8 cellular contexts compared by ENCODE assay signal in the genomic region with DNA sequence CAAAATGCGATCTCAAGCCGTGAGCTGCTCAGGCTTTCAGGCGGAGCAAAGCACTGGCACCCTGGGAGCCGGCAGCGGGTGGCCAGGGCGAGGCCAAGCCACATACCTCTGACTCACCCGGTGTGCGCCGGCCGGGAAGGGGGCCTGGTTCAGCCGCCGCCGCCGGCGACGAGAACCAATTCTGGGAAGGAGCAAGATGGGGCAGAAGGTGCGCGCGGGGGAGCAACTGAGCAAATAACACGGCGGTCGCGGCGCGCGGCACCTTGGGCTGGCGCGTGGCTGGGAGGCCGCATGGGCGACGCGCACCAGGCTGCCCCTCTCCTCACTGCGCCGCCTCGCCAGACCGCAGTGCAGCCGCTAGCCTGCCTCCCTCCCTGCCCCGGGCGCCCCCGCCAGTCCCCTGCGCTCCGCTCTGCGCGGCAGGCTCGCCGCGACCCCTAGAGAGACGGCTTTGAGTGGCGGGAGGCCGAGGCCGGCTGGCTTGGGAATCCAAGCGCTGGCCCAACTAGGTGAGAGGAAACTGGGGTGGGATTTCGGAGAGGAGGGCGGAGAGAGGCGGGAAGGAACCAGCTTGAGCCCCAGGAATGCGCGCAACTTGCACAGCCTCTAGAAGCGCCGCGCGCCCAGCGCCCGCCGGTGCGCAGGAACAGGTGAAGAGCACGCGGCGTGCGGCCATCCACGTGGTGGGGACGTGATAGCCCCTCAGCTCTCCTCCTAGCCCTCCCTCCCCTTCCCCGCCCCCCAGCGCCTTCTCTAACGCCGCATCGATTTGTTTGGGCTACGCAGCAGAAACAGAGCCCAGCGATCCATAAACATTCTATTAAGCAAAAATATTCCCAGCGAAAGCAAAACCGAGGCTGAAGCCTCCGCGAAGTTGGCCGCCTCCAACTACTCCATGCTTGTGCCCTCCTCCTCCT. TPM values are rescaled to one million over a fixed set of nuclear protein-coding genes. Genes with fewer than 3 reads are reported as not detected.
A peak's percentile ranks its signal among the peaks of the same experiment; 100 is the strongest.
DNase-seq lines count a peak whose midpoint lies in the region; ATAC-seq, FAIRE-seq and TF ChIP-seq lines count a peak whose summit lies in the region.

No MANE protein-coding gene starts in this region.

- peak overlapping the region; percentile 97 for H3K4me2 ChIP-seq in endothelial cell of umbilical vein (ENCODE audit: insufficient read depth, low read length)

- H3K27ac ChIP-seq in endothelial cell of umbilical vein (ENCODE audit: insufficient read depth, low read depth, low read length) (peak overlapping the region; percentile 48), muscle layer of duodenum (ENCODE audit: low read length) (peak overlapping the region; percentile 94)

- H3K4me1 ChIP-seq in endothelial cell of umbilical vein (ENCODE audit: control insufficient read depth, extremely low read depth, insufficient read depth, low read length) (peaks cover 51% of the 10 kb centered on the region), muscle layer of duodenum (ENCODE audit: control insufficient read depth in 1 of 2, insufficient read depth in 2 of 2, low read length in 2 of 2) (peaks cover 6 to 11% of the 10 kb centered on the region in 2 donors)

- H3K9me1 ChIP-seq in endothelial cell of umbilical vein (replicated peaks; ENCODE audit: control insufficient read depth, extremely low read depth, insufficient read depth, low read length), result no peaks in the 10 kb centered on the region

- TF ChIP-seq CTCF in endothelial cell of umbilical vein (IDR thresholded peaks at IDR 0.05; ENCODE audit: extremely low read depth in 1 of 2, insufficient read depth in 1 of 2, low read depth in 1 of 2, low read length in 2 of 2), result no peak

- no peak for ATAC-seq in HG02763 (IDR thresholded peaks at IDR 0.05; ENCODE audit: unreplicated experiment)

- H3K27me3 ChIP-seq in endothelial cell of umbilical vein (ENCODE audit: control insufficient read depth in 2 of 2, insufficient read depth in 2 of 2, low read length in 2 of 2) (no peaks in the 10 kb centered on the region), muscle layer of duodenum (ENCODE audit: low read depth, low read length) (peaks cover 11% of the 10 kb centered on the region)

- H3K9me3 ChIP-seq in endothelial cell of umbilical vein (replicated peaks; ENCODE audit: control insufficient read depth, insufficient read depth, low read length) (no peaks in the 10 kb centered on the region), muscle layer of duodenum (ENCODE audit: control insufficient read depth in 1 of 2, low read length in 2 of 2) (no peaks in the 10 kb centered on the region)

- intact Hi-C loops in endothelial cell of umbilical vein (cut with micrococcal nuclease), result loop anchor here (1.0 kb wide), 1 partner anchor 200 kb away; no protein-coding TSS in a partner anchor

- peak overlapping the region; percentile 79 for H2AFZ ChIP-seq in endothelial cell of umbilical vein (ENCODE audit: low read depth, low read length)

- BruUV-seq in endothelial cell of umbilical vein (replicated peaks; lab: Mats Ljungman, UMichigan), result no TSS peak

- peak; percentile 84 for DNase-seq in GM03348 (ENCODE audit: low spot score)
- DNase-seq in RKO (ENCODE audit: low spot score), result peak; percentile 67
- peak; percentile 40 for DNase-seq in endothelial cell of umbilical vein (ENCODE audit: low read depth, low spot score)
- no peak for DNase-seq in HEK293T (ENCODE audit: extremely low spot score)
- DNase-seq in HT-29 (ENCODE audit: low spot score), result no peak
- no peak for DNase-seq in activated gamma-delta T cell treated with Interleukin-2 at 50 U/mL for 16 hours

- H4K20me1 ChIP-seq in endothelial cell of umbilical vein (replicated peaks; ENCODE audit: control insufficient read depth, extremely low read depth, insufficient read depth, low read length), result no peaks in the 10 kb centered on the region

- H3K36me3 ChIP-seq in endothelial cell of umbilical vein (ENCODE audit: control insufficient read depth in 2 of 2, extremely low read depth in 1 of 2, insufficient read depth in 2 of 2, low read length in 2 of 2) (peaks cover 0 to 3% of the 10 kb centered on the region in 2 experiments), muscle layer of duodenum (ENCODE audit: control insufficient read depth in 1 of 2, insufficient read depth in 2 of 2, low read length in 2 of 2) (no peaks in the 10 kb centered on the region)

- peak overlapping the region; percentile 92 for H3K9ac ChIP-seq in endothelial cell of umbilical vein (replicated peaks; ENCODE audit: extremely low read depth, insufficient read depth, low read length)

- CTCF ChIA-PET in endothelial cell of umbilical vein (lab: Charles Lee), result interaction anchor here (0.5 to 4.1 kb wide), 7 partner anchors 13 to 1426 kb away, joined by 3 to 29 read pairs (median 8); no protein-coding TSS in a partner anchor
- CTCF ChIA-PET in HEK293T (lab: Yijun Ruan, JAX), result interaction anchor here (0.6 kb wide), 1 partner anchor 10 kb away, joined by 3 read pairs; no protein-coding TSS in a partner anchor

- H3K4me3 ChIP-seq in endothelial cell of umbilical vein (replicated peaks in 1 of 3; ENCODE audit: insufficient read depth in 1 of 3, low read depth in 1 of 3, low read length in 3 of 3), result peak overlapping the region; percentile 67 to 99 (median 96)
- H3K4me3 ChIP-seq in muscle layer of duodenum (ENCODE audit: low read depth in 1 of 2, low read length in 2 of 2), result peak overlapping the region; percentile 81 to 90

- TF ChIP-seq POLR2A in endothelial cell of umbilical vein (IDR thresholded peaks at IDR 0.05; ENCODE audit: low read depth, low read length), result no peak

- dilution Hi-C loops in endothelial cell of umbilical vein (cut with MboI; ENCODE audit: extremely low pct_ligation_motif_present, low sequenced_read_pairs), result no loop called here

- H3K79me2 ChIP-seq in endothelial cell of umbilical vein (ENCODE audit: control insufficient read depth, insufficient read depth, low read length), result peaks cover 60% of the 10 kb centered on the region

- no peak for FAIRE-seq in endothelial cell of umbilical vein (lab: Jason Lieb, UNC)

- POLR2A ChIA-PET in endothelial cell of umbilical vein (lab: Charles Lee) (interaction anchor here (1.3 kb wide), 1 partner anchor 21 kb away, joined by 3 read pairs; no protein-coding TSS in a partner anchor), HEK293T (lab: Yijun Ruan, JAX) (no interaction called here)

TF ChIP-seq in endothelial cell of umbilical vein, 7 proteins besides CTCF, POLR2A, EP300 and RAD21:
- no peak for TF ChIP-seq GATA2 (IDR thresholded peaks at IDR 0.05; ENCODE audit: insufficient read depth, insufficient read length, low read depth, low read length)
- peak; percentile 45 for TF ChIP-seq FOS (IDR thresholded peaks at IDR 0.05; ENCODE audit: borderline replicate concordance, insufficient read depth, low read length)
- peak; percentile 17 for TF ChIP-seq POLR2AphosphoS5 (IDR thresholded peaks at IDR 0.05; ENCODE audit: insufficient read depth, low read depth, low read length)
- TF ChIP-seq MYC (IDR thresholded peaks at IDR 0.05; ENCODE audit: low read depth, low read length), result no peak
- TF ChIP-seq EZH2 (IDR thresholded peaks at IDR 0.05; ENCODE audit: borderline replicate concordance, low read depth, low read length, severe bottlenecking), result no peak
- TF ChIP-seq, protein P1, sequence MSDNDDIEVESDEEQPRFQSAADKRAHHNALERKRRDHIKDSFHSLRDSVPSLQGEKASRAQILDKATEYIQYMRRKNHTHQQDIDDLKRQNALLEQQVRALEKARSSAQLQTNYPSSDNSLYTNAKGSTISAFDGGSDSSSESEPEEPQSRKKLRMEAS (IDR thresholded peaks at IDR 0.05; ENCODE audit: insufficient read depth, insufficient read length), result peak; percentile 49
- TF ChIP-seq JUN (IDR thresholded peaks at IDR 0.05; ENCODE audit: borderline replicate concordance, insufficient read depth, insufficient read length, low read depth), result no peak

TF ChIP-seq in HEK293T, 16 proteins besides CTCF, POLR2A, EP300 and RAD21:
- TF ChIP-seq ZNF384 (IDR thresholded peaks at IDR 0.05) (no peak), FOXM1 (IDR thresholded peaks at IDR 0.05; ENCODE audit: borderline replicate concordance) (no peak), SUZ12 (IDR thresholded peaks at IDR 0.05) (no peak), ELF4 (IDR thresholded peaks at IDR 0.05) (no peak), TARDBP (IDR thresholded peaks at IDR 0.05) (no peak), L3MBTL2 (conservative IDR thresholded peaks at IDR 0.05) (no peak), CTBP1 (IDR thresholded peaks at IDR 0.05; ENCODE audit: borderline replicate concordance) (no peak), ARNT (IDR thresholded peaks at IDR 0.05) (no peak)

RNA-seq across cellular contexts. Expression of a gene that starts 3.3 kb away (rescaled TPM):
- 149 and 240 TPM in 2 replicates for total RNA-seq in endothelial cell of umbilical vein
- polyA plus RNA-seq in endothelial cell of umbilical vein, result 138 and 160 TPM in 2 replicates
- 107 and 113 TPM in 2 replicates for polyA plus RNA-seq in endothelial cell of umbilical vein (2011; cell fraction: cytosol; rRNA removed)
- 198 and 227 TPM in 2 replicates for polyA plus RNA-seq in endothelial cell of umbilical vein (2011; cell fraction: nucleus; rRNA removed)
- 99.8 and 162 TPM in 2 replicates for polyA plus RNA-seq in endothelial cell of umbilical vein (2012)
- polyA minus RNA-seq in endothelial cell of umbilical vein, result 478 and 499 TPM in 2 replicates
- polyA minus RNA-seq in endothelial cell of umbilical vein (2011; cell fraction: cytosol; rRNA and poly(A)+ RNA removed), result 1.3 TPM
- polyA minus RNA-seq in endothelial cell of umbilical vein (2011; cell fraction: nucleus; rRNA and poly(A)+ RNA removed), result 330 and 370 TPM in 2 replicates
- 1.1 and 1.2 TPM in 2 replicates for total RNA-seq in HT-29 (2014; rRNA removed; shearing (Covaris generic))

Comparison
In these comparisons a context has a peak if more than half of its experiments do, and no peak if none do; other contexts are left out.
1. DNase-seq: peak in GM03348 (single experiment), RKO (single experiment) and endothelial cell of umbilical vein (single experiment); none in HEK293T (single experiment), HT-29 (single experiment) and activated gamma-delta T cell treated with Interleukin-2 at 50 U/mL for 16 hours (single experiment).
2. RNA of a gene that starts 3.3 kb away (total RNA-seq): 149 to 240 TPM in endothelial cell of umbilical vein; 1.1 to 1.2 TPM in HT-29; every median in the first group is over 10 times any median in the second.